ENCODE assay signal across 8 cellular contexts in genomic region chr16:2769675-2770056, GRCh38. TPM values are rescaled to one million over a fixed set of nuclear protein-coding genes. Genes with fewer than 3 reads are reported as not detected.
DNase-seq lines count a peak whose midpoint lies in the region; ATAC-seq and TF ChIP-seq lines count a peak whose summit lies in the region.
"Had no signal": no experiment of that assay in that cellular context is flagged by ENCODE, and none has a peak within 500 bp of the region (broad histone marks: within the 10 kb centered on the region; RNA-seq: fewer than 3 reads in every experiment).

No MANE protein-coding gene starts in this region.

- intact Hi-C loops in colonic mucosa (cut with DNase I) = no loop called here

- peaks cover 14 to 98% of the 10 kb centered on the region in 2 experiments for H3K36me3 ChIP-seq in HEK293 (ENCODE audit: control insufficient read depth in 2 of 2, insufficient read depth in 1 of 2, low read length in 2 of 2)
- H3K36me3 ChIP-seq in colonic mucosa = peaks cover 41% of the 10 kb centered on the region

- POLR2A ChIA-PET in HEK293 (lab: Yijun Ruan, JAX) = interaction anchor here (0.5 to 1.4 kb wide), 2 partner anchors 17 to 33 kb away, joined by 5 read pairs; partner anchors contain the start of gene SRRM2

- H3K4me3 ChIP-seq in HEK293 (ENCODE audit: low read depth, low read length) (no peak overlapping the region), colonic mucosa (no peak overlapping the region)

- peak; percentile 90 for DNase-seq in colonic mucosa
- no peak for DNase-seq in omental fat pad (ENCODE audit: low spot score)
- DNase-seq in activated CD4-positive, alpha-beta T cell treated with anti-CD3 and anti-CD28 coated beads, Interleukin-2, amount 50 U/mL, for 48 hours = no peak
- no peak for DNase-seq in NCI-H446 (lab: John Stamatoyannopoulos, UW)

- H3K9me3 ChIP-seq in HEK293 (ENCODE audit: control insufficient read depth, insufficient read depth, low read depth, low read length) = no peaks in the 10 kb centered on the region
- H3K9me3 ChIP-seq in colonic mucosa = no peaks in the 10 kb centered on the region
- H3K9me3 ChIP-seq: neutrophil had no signal

- H3K27ac ChIP-seq in HEK293 (ENCODE audit: extremely low read depth, low read depth, low read length) (peak overlapping the region; percentile 52; the same call in 1 of the 2 replicates), colonic mucosa (peak overlapping the region; percentile 67)
- H3K27ac ChIP-seq: neutrophil had no signal

- TF ChIP-seq CTCF in HEK293 (tag by site-specific recombination; IDR thresholded peaks at IDR 0.05) = no peak
- TF ChIP-seq CTCF in colonic mucosa (IDR thresholded peaks at IDR 0.05) = no peak
- no peak for TF ChIP-seq CTCF in omental fat pad (IDR thresholded peaks at IDR 0.05)

- CTCF ChIA-PET in HEK293 (lab: Yijun Ruan, JAX) = interaction anchor here (0.6 to 1.7 kb wide), 3 partner anchors 16 to 114 kb away, joined by 3 read pairs; partner anchors contain the start of gene FLYWCH2

- H3K27me3 ChIP-seq in colonic mucosa = no peaks in the 10 kb centered on the region
- H3K27me3 ChIP-seq: neutrophil had no signal

- peak overlapping the region; percentile 33 to 73 for H3K9ac ChIP-seq in colonic mucosa (ENCODE audit: low read depth in 2 of 2, low read length in 2 of 2)

- ATAC-seq in omental fat pad (ENCODE audit: low FRiP score) (peak; percentile 73), HG02588 (IDR thresholded peaks at IDR 0.05; ENCODE audit: unreplicated experiment) (no peak)

- H3K4me1 ChIP-seq in HEK293 (ENCODE audit: control insufficient read depth, insufficient read depth, low read length) = no peaks in the 10 kb centered on the region; the same call in 1 of the 2 replicates
- H3K4me1 ChIP-seq in colonic mucosa = peaks cover 16% of the 10 kb centered on the region

TF ChIP-seq in HEK293, 187 proteins besides CTCF, POLR2A, EP300 and RAD21:
- TF ChIP-seq KLF16 (tag by site-specific recombination; IDR thresholded peaks at IDR 0.05) (no peak), SP2 (tag by site-specific recombination; IDR thresholded peaks at IDR 0.05) (peak; percentile 45), PRDM4 (tag by site-specific recombination; IDR thresholded peaks at IDR 0.05) (no peak), SP3 (tag by site-specific recombination; IDR thresholded peaks at IDR 0.05) (peak; percentile 45; the same call in 1 of the 2 replicates), ZNF600 (tag by site-specific recombination; IDR thresholded peaks at IDR 0.05) (peak; percentile 75), KLF1 (tag by site-specific recombination; IDR thresholded peaks at IDR 0.05) (peak; percentile 96), KLF17 (tag by site-specific recombination; IDR thresholded peaks at IDR 0.05) (peak; percentile 81), PATZ1 (tag by site-specific recombination; IDR thresholded peaks at IDR 0.05) (peak; percentile 55)

RNA-seq across cellular contexts. Expression of gene ELOB, which starts 7.4 kb away (rescaled TPM):
- total RNA-seq in colonic mucosa (100 to 1,000 TPM; 230 to 333 TPM), omental fat pad (100 to 1,000 TPM; 181 to 341 (median 323) TPM)

RNA-seq across cellular contexts. Expression of gene SRRM2, which starts 17.2 kb away (rescaled TPM):
- total RNA-seq in colonic mucosa = 100 to 1,000 TPM; 377 to 539 TPM
- 100 to 1,000 TPM; 230 to 465 (median 368) TPM for total RNA-seq in omental fat pad

RNA-seq across cellular contexts. Expression of gene PRSS33, which starts 17.7 kb away (rescaled TPM):
- total RNA-seq in colonic mucosa (not detected), omental fat pad (not detected)
- total RNA-seq: RPMI7951 had no signal

RNA-seq across cellular contexts. Expression of gene PRSS41, which starts 28.6 kb away (rescaled TPM):
- total RNA-seq in colonic mucosa (not detected), omental fat pad (not detected)
- total RNA-seq: RPMI7951 had no signal

RNA-seq across cellular contexts. Expression of gene PRSS21, which starts 47.4 kb away (rescaled TPM):
- total RNA-seq in colonic mucosa (1 to 10 TPM; 1.1 to 2.6 TPM), omental fat pad (1 to 10 TPM in 1 of 4 donors, under 1 TPM in 1, not detected in 2; 0.65 to 1.0 TPM)
- total RNA-seq: RPMI7951 had no signal
